14 cellular contexts compared by ENCODE assay signal in genomic region chr5:78610163-78610583, GRCh38. TPM values are rescaled to one million over a fixed set of nuclear protein-coding genes. Genes with fewer than 3 reads are reported as not detected.
DNase-seq lines count a peak whose midpoint lies in the region; ATAC-seq and TF ChIP-seq lines count a peak whose summit lies in the region.
"Had no signal": no experiment of that assay in that cellular context is flagged by ENCODE, and none has a peak within 500 bp of the region (broad histone marks: within the 10 kb centered on the region; RNA-seq: fewer than 3 reads in every experiment).

No MANE protein-coding gene starts in this region.

- WGBS in heart left ventricle, 4 donors: 63 to 72% (median 69%) methylated on average over 7 of the region's 7 CpGs
- WGBS in sigmoid colon, 2 donors: 80 to 88% methylated on average over 7 of the region's 7 CpGs

- H3K4me3 ChIP-seq in heart left ventricle (no peak overlapping the region), sigmoid colon (no peak overlapping the region)
- H3K4me3 ChIP-seq: PC-9 had no signal

- TF ChIP-seq POLR2A in heart left ventricle (IDR thresholded peaks at IDR 0.05) (no peak), sigmoid colon (IDR thresholded peaks at IDR 0.05) (no peak)

- H3K36me3 ChIP-seq in heart left ventricle: no peaks in the 10 kb centered on the region
- no peaks in the 10 kb centered on the region for H3K36me3 ChIP-seq in sigmoid colon

- DNase-seq in ELR (ENCODE audit: low read depth): peak; percentile 79
- DNase-seq in amniotic epithelial cell (ENCODE audit: low read depth): peak; percentile 75
- peak in 4 of 5 donors; percentile 41 to 68 (median 52) for DNase-seq in heart left ventricle
- DNase-seq in sigmoid colon: peak; percentile 93
- DNase-seq in head of caudate nucleus: no peak
- no peak for DNase-seq in SW 1271 (lab: John Stamatoyannopoulos, UW)
- no peak for DNase-seq in cerebellar nuclear complex (lab: John Stamatoyannopoulos, UW)
- DNase-seq: activated naive CD8-positive, alpha-beta T cell treated with anti-CD3 and anti-CD28 coated beads for 36 hours; CD8-positive, alpha-beta T cell; endodermal cell; NCI-H2171; PC-9 had no signal

- TF ChIP-seq EP300 in sigmoid colon (IDR thresholded peaks at IDR 0.05): peak; percentile 58 to 79 (median 69)

- TF ChIP-seq CTCF in heart left ventricle (IDR thresholded peaks at IDR 0.05): no peak
- no peak for TF ChIP-seq CTCF in sigmoid colon (IDR thresholded peaks at IDR 0.05)

- H3K9me3 ChIP-seq in heart left ventricle (no peaks in the 10 kb centered on the region), sigmoid colon (no peaks in the 10 kb centered on the region)

- H3K27ac ChIP-seq in heart left ventricle: peak overlapping the region in 9 of 12 donors; percentile 7 to 82 (median 51)
- peak overlapping the region; percentile 75 to 91 (median 82) for H3K27ac ChIP-seq in sigmoid colon
- H3K27ac ChIP-seq: PC-9 had no signal

- H3K27me3 ChIP-seq in heart left ventricle: no peaks in the 10 kb centered on the region
- no peaks in the 10 kb centered on the region for H3K27me3 ChIP-seq in sigmoid colon

- H3K4me1 ChIP-seq in heart left ventricle: peaks cover 0 to 29% (median 11%) of the 10 kb centered on the region in 12 donors
- H3K4me1 ChIP-seq in sigmoid colon: peaks cover 0 to 94% (median 80%) of the 10 kb centered on the region in 4 donors

- intact Hi-C loops in heart left ventricle (cut with DNase I) (no loop called here), sigmoid colon (cut with DNase I) (loop anchor here (5.0 kb wide), 1 partner anchor 37 kb away; the partner anchor contains the start of gene LHFPL2), head of caudate nucleus (cut with DNase I) (no loop called here)

- ATAC-seq in heart left ventricle: peak; percentile 15 to 87 (median 68)
- ATAC-seq in HG03460 (IDR thresholded peaks at IDR 0.05; ENCODE audit: unreplicated experiment): no peak
- ATAC-seq: CD8-positive, alpha-beta T cell; HCT116 had no signal

RNA-seq across cellular contexts. Expression of gene LHFPL2, which starts 38.4 kb away (rescaled TPM):
- 10 to 100 TPM in 5 of 9 donors, 1 to 10 TPM in 4; 5.6 to 35.6 (median 10.1) TPM for total RNA-seq in heart left ventricle
- 10 to 100 TPM in 1 of 2 donors, 1 to 10 TPM in 1; 1.8 to 11.5 TPM for polyA plus RNA-seq in heart left ventricle
- 10 to 100 TPM; 21.4 to 34.9 (median 26.6) TPM for total RNA-seq in sigmoid colon
- 10 to 100 TPM; 10.8 to 21.1 (median 19.0) TPM for polyA plus RNA-seq in sigmoid colon

Comparison
In these comparisons a context has a peak if more than half of its experiments do, and no peak if none do; other contexts are left out.
1. DNase-seq: peak in ELR (single experiment), amniotic epithelial cell (single experiment), heart left ventricle (4 of 5) and sigmoid colon (single experiment); none in head of caudate nucleus (0 of 42), SW 1271 (0 of 2) and cerebellar nuclear complex (0 of 2).